ENCODE assay signal across 26 cellular contexts in genomic region chr9:83569326-83569725, GRCh38. TPM values are rescaled to one million over a fixed set of nuclear protein-coding genes. Genes with fewer than 3 reads are reported as not detected.
DNase-seq lines count a peak whose midpoint lies in the region; ATAC-seq, FAIRE-seq and TF ChIP-seq lines count a peak whose summit lies in the region.
"Had no signal": no experiment of that assay in that cellular context is flagged by ENCODE, and none has a peak within 500 bp of the region (broad histone marks: within the 10 kb centered on the region; RNA-seq: fewer than 3 reads in every experiment).

No MANE protein-coding gene starts in this region.

- H3K27me3 Mint-ChIP-seq in memory B cell (no peaks in the 10 kb centered on the region), chondrocyte (ENCODE audit: low read depth) (no peaks in the 10 kb centered on the region)

- H3K4me3 ChIP-seq in HL-60 (replicated peaks; ENCODE audit: insufficient read depth, low read length) (no peak overlapping the region), small intestine (ENCODE audit: low read depth in 1 of 2, low read length in 2 of 2) (no peak overlapping the region)
- H3K4me3 ChIP-seq: cardiac muscle cell, mucosa of descending colon, Peyer's patch, prostate gland had no signal

- FAIRE-seq in small intestine (lab: Jason Lieb, UNC), result no peak
- FAIRE-seq: GM19239, TTC549 had no signal

- no peaks in the 10 kb centered on the region for H3K27me3 ChIP-seq in HL-60 (ENCODE audit: insufficient read depth, poor library complexity, severe bottlenecking)
- H3K27me3 ChIP-seq in small intestine (ENCODE audit: control insufficient read depth in 2 of 2, insufficient read depth in 2 of 2, low read length in 2 of 2), result no peaks in the 10 kb centered on the region
- H3K27me3 ChIP-seq: cardiac muscle cell, Peyer's patch had no signal

- no peaks in the 10 kb centered on the region for H3K9me3 Mint-ChIP-seq in memory B cell
- no peaks in the 10 kb centered on the region for H3K9me3 Mint-ChIP-seq in chondrocyte (ENCODE audit: low read depth)

- H3K4me1 ChIP-seq in small intestine (ENCODE audit: control insufficient read depth in 2 of 2, insufficient read depth in 1 of 2, low read depth in 1 of 2, low read length in 1 of 2), result no peaks in the 10 kb centered on the region
- H3K4me1 ChIP-seq: Peyer's patch, prostate gland had no signal

- H3K36me3 Mint-ChIP-seq in memory B cell (peaks cover 6% of the 10 kb centered on the region), chondrocyte (ENCODE audit: low read depth) (no peaks in the 10 kb centered on the region)

- H3K4me1 Mint-ChIP-seq in memory B cell, result no peaks in the 10 kb centered on the region
- H3K4me1 Mint-ChIP-seq in chondrocyte (ENCODE audit: low read depth), result peaks cover 9% of the 10 kb centered on the region
- H3K4me1 Mint-ChIP-seq: neural crest cell had no signal

- no peaks in the 10 kb centered on the region for H3K9me3 ChIP-seq in small intestine (ENCODE audit: control insufficient read depth, low read depth)
- H3K9me3 ChIP-seq: mucosa of descending colon, Peyer's patch, prostate gland had no signal

- TF ChIP-seq CTCF in HL-60 (IDR thresholded peaks at IDR 0.05; ENCODE audit: insufficient read depth, low read length), result no peak
- TF ChIP-seq CTCF in chondrocyte (IDR thresholded peaks at IDR 0.05), result no peak

- ATAC-seq in GM18511 (IDR thresholded peaks at IDR 0.05; ENCODE audit: unreplicated experiment) (peak; percentile 74), memory B cell (ENCODE audit: low read depth) (peak; percentile 60), GM21360 (IDR thresholded peaks at IDR 0.05; ENCODE audit: unreplicated experiment) (no peak)
- ATAC-seq: mucosa of descending colon, SK-N-SH treated with all-trans-retinoic acid at 6 μM for 48 hours had no signal

- H3K27ac Mint-ChIP-seq in memory B cell, result no peak overlapping the region
- H3K27ac Mint-ChIP-seq in chondrocyte (ENCODE audit: unreplicated experiment), result no peak overlapping the region

- H3K4me3 Mint-ChIP-seq in memory B cell (no peak overlapping the region), chondrocyte (ENCODE audit: unreplicated experiment) (no peak overlapping the region)
- H3K4me3 Mint-ChIP-seq: neural crest cell had no signal

- H3K36me3 ChIP-seq in small intestine (ENCODE audit: control insufficient read depth in 2 of 2, insufficient read depth in 2 of 2, low read length in 2 of 2), result no peaks in the 10 kb centered on the region
- H3K36me3 ChIP-seq: cardiac muscle cell, Peyer's patch, prostate gland had no signal

- DNase-seq in HL-60 (ENCODE audit: low read depth in 1 of 2, low spot score in 1 of 2) (peak; percentile 10 to 61), OCI-M1 (lab: John Stamatoyannopoulos, UW) (peak; percentile 24), memory B cell (ENCODE audit: low spot score in 2 of 2) (no peak), chondrocyte (ENCODE audit: low spot score) (no peak), small intestine (no peak)
- no peak for DNase-seq in activated CD4-positive, alpha-beta T cell treated with anti-CD3 and anti-CD28 coated beads for 4 hours
- DNase-seq: activated CD4-positive, alpha-beta T cell treated with anti-CD3 and anti-CD28 coated beads, Interleukin-2, amount 50 U/mL, for 1 hour; activated naive CD4-positive, alpha-beta T cell; COR-L47; DND-41; foreskin melanocyte; HCEC 1CT; mucosa of descending colon; NCI-H1417; NCI-H2107; NCI-H526 treated with DMSO at 0.1 percent for 48 hours; Peyer's patch; stimulated activated CD4-positive, alpha-beta T cell treated with anti-CD3 and anti-CD28 coated beads, Interleukin-4, amount 100 ng/mL, for 24 hours had no signal

- 38 to 67% (median 63%) methylated on average over 2 of the region's 2 CpGs for WGBS in small intestine, 3 donors

- H3K27ac ChIP-seq in HL-60 (replicated peaks) (no peak overlapping the region), small intestine (ENCODE audit: low read depth in 1 of 2, low read length in 1 of 2) (no peak overlapping the region)
- H3K27ac ChIP-seq: cardiac muscle cell, Peyer's patch, prostate gland had no signal

RNA-seq across cellular contexts. Expression of gene FRMD3, which starts 31.1 kb away (rescaled TPM):
- total RNA-seq in chondrocyte, result 0.48 to 1.3 TPM (median 1.1 TPM) in 3 replicates
- 1 to 10 TPM; 2.4 to 7.3 (median 3.8) TPM for polyA plus RNA-seq in small intestine

RNA-seq across cellular contexts. Expression of gene IDNK, which starts 53.6 kb away (rescaled TPM):
- 1.8 to 2.3 TPM (median 2.1 TPM) in 3 replicates for total RNA-seq in chondrocyte
- polyA plus RNA-seq in small intestine, result 10 to 100 TPM; 20.2 to 73.4 (median 41.3) TPM

Comparison
In these comparisons a context has a peak if more than half of its experiments do, and no peak if none do; other contexts are left out.
1. DNase-seq: peak in HL-60 (2 of 2) and OCI-M1 (single experiment); none in memory B cell (0 of 2), chondrocyte (single experiment), small intestine (single experiment) and activated CD4-positive, alpha-beta T cell treated with anti-CD3 and anti-CD28 coated beads for 4 hours (0 of 2).